In genomic region chr6:26104457-26105108, GRCh38 we compare ENCODE assay signal across 8 cellular contexts. TPM values are rescaled to one million over a fixed set of nuclear protein-coding genes. Genes with fewer than 3 reads are reported as not detected.
DNase-seq lines count a peak whose midpoint lies in the region; ATAC-seq and TF ChIP-seq lines count a peak whose summit lies in the region.

No MANE protein-coding gene starts in this region.

- H3K4me1 Mint-ChIP-seq in CD4-positive, alpha-beta T cell (ENCODE audit: low read depth): peaks cover 13% of the 10 kb centered on the region

- peaks cover 2% of the 10 kb centered on the region for H3K9me3 Mint-ChIP-seq in CD4-positive, alpha-beta T cell

- H3K4me3 Mint-ChIP-seq in CD4-positive, alpha-beta T cell: peak overlapping the region; percentile 94

- POLR2A ChIA-PET in CD4-positive, alpha-beta T cell (lab: Charles Lee): interaction anchor here (0.6 to 6.6 kb wide), 49 partner anchors 9 to 1788 kb away, joined by 3 to 362 read pairs (median 8); partner anchors contain the start of gene HFE

- H3K4me1 ChIP-seq in foreskin keratinocyte: peaks cover 9% of the 10 kb centered on the region

- H3K9me3 ChIP-seq in CD4-positive, alpha-beta T cell (ENCODE audit: control insufficient read depth, low read length): no peaks in the 10 kb centered on the region

- intact Hi-C loops in CD4-positive, alpha-beta T cell (cut with DNase I, micrococcal nuclease): loop anchor here (1.0 to 5.0 kb wide), 8 partner anchors 18 to 1028 kb away; a partner anchor contains a TSS
- intact Hi-C loops in sciatic nerve (cut with DNase I): no loop called here

- ATAC-seq in CD4-positive, alpha-beta T cell (ENCODE audit: poor library complexity): peak; percentile 8
- ATAC-seq in foreskin keratinocyte: peak; percentile 13
- peak; percentile 33 for ATAC-seq in sciatic nerve

- H3K36me3 Mint-ChIP-seq in CD4-positive, alpha-beta T cell (ENCODE audit: low read depth): peaks cover 9% of the 10 kb centered on the region

- DNase-seq in CD4-positive, alpha-beta T cell: peak in 1 of 10 experiments; percentile 15
- no peak for DNase-seq in HFF-Myc (ENCODE audit: extremely low read depth, low read depth)
- peak; percentile 1 for DNase-seq in T-helper 9 cell
- no peak for DNase-seq in foreskin keratinocyte
- DNase-seq in sciatic nerve (ENCODE audit: low spot score): no peak
- no peak for DNase-seq in NCI-H345 treated with DMSO at 0.1 percent for 48 hours (lab: John Stamatoyannopoulos, UW; ENCODE audit: unreplicated experiment)
- no peak for DNase-seq in NCI-H2081 treated with DMSO at 0.1 percent for 48 hours (lab: John Stamatoyannopoulos, UW)
- no peak for DNase-seq in dermis blood vessel endothelial cell

- H3K4me3 ChIP-seq in HFF-Myc (replicated peaks; ENCODE audit: low read depth, low read length): peak overlapping the region; percentile 49

- CTCF ChIA-PET in CD4-positive, alpha-beta T cell (lab: Charles Lee): interaction anchor here (0.7 to 2.3 kb wide), 12 partner anchors 8 to 1027 kb away, joined by 3 to 24 read pairs (median 6); a partner anchor contains a TSS

- peak overlapping the region; percentile 99 for H3K27ac Mint-ChIP-seq in CD4-positive, alpha-beta T cell

- H3K27ac ChIP-seq in CD4-positive, alpha-beta T cell (ENCODE audit: low read depth, low read length): peak overlapping the region; percentile 85
- H3K27ac ChIP-seq in foreskin keratinocyte: no peak overlapping the region

- TF ChIP-seq CTCF in CD4-positive, alpha-beta T cell (IDR thresholded peaks at IDR 0.05): no peak
- TF ChIP-seq CTCF in HFF-Myc (IDR thresholded peaks at IDR 0.05; ENCODE audit: low read depth, low read length, missing control alignments): no peak
- TF ChIP-seq CTCF in foreskin keratinocyte (conservative IDR thresholded peaks at IDR 0.05): no peak

- H3K27me3 Mint-ChIP-seq in CD4-positive, alpha-beta T cell: peaks cover 5% of the 10 kb centered on the region

- H3K27me3 ChIP-seq in CD4-positive, alpha-beta T cell (ENCODE audit: control insufficient read depth, insufficient read depth, low read length): no peaks in the 10 kb centered on the region
- H3K27me3 ChIP-seq in foreskin keratinocyte: no peaks in the 10 kb centered on the region

RNA-seq across cellular contexts. Expression of gene HFE, which starts 17.4 kb away (rescaled TPM):
- under 1 TPM; 0.08 to 0.28 TPM for total RNA-seq in CD4-positive, alpha-beta T cell
- total RNA-seq in foreskin keratinocyte (13.2 and 13.6 TPM in 2 replicates), sciatic nerve (13.9 TPM), dermis blood vessel endothelial cell (2.2 and 6.2 TPM in 2 replicates)
- polyA plus RNA-seq in foreskin keratinocyte: 4.2 and 5.1 TPM in 2 replicates
